ENCODE assay signal across 8 cellular contexts in the genomic region with DNA sequence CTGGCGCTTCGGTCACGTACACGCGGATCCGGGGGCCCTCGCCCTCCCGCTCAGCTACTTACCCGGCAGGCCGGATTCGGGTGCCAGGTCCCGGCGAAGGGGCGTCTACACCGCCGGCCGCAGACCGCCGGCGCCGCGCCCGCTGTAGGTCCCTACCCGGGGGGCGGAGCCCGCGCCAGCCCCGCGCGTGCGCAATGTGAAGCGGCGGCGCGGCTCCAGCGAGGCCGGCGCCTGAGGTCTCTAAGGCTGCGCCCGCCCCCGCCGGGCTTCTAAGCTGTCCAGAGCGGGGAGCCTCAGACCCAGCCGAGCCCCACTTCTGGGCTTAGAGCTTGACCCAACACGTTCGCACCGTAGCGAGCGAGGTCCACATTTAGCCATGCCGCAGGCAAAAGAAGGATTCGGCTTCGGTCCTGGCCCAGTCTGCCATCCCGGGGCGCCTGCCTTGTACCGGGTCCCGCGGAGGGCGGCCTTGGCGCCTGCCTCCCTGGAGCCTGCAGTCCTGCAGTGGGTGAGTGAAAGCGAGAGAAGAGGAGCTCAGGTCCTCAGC. TPM values are rescaled to one million over a fixed set of nuclear protein-coding genes. Genes with fewer than 3 reads are reported as not detected.
A peak's percentile ranks its signal among the peaks of the same experiment; 100 is the strongest.
DNase-seq lines count a peak whose midpoint lies in the region; ATAC-seq, FAIRE-seq and TF ChIP-seq lines count a peak whose summit lies in the region.

A gene with protein sequence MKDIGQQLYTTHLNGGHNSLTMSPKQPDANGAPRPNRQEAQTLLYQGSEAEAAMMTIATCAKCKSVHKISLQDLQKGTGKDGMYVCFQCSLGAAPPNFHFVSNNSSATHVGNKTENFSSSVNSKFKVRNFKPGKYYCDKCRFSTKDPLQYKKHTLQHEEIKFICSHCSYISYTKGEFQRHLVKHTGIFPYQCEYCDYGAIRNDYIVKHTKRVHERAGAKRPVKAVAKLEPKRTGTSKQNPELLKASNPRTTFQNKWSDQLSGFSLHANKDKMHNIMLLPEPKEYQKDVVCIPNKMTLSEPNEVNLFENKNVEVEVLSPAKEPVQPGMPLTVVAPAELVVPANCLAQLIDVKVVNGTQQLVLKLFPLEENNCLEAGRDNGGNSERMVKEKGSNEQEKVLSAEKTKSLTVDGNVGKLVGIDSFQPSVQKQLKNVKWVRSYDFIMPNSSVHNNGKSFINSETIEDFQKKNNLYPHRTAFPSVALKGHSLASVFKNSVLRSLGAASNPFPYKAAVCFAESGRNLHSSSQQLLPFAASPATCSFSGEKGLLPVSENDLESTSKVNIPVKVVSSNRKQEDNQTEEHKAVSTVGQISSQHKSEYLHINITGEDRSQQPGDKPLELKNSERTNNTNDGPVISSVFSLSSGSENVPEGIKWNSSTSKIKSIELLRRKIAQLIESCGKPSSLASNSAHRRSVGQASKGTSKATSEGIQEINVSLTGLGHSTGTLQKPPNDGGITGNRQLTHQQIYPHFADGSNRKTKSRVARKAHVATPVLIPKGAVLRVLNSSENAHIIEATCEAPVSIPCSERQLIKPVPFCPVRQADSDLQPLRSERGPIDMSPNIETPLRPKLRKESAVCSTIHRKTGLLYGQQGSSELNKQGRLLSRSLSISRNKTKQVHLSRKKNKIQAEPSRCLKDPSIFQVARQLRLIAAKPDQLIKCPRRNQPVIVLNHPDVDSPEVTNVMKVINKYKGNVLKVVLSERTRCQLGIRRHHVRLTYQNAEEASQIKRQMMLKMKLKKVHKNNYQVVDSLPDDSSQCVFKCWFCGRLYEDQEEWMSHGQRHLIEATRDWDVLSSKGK (minus strand): TSS at position 172 of the 547 bp plus-strand sequence. CDS start 11,098 bp downstream, outside the sequence.

- peaks cover 22% of the 10 kb centered on the region for H3K4me1 ChIP-seq in hepatocyte (ENCODE audit: insufficient read depth)

- peaks cover 45% of the 10 kb centered on the region for H3K79me2 ChIP-seq in hepatocyte

- H3K27ac ChIP-seq in hepatocyte: peak within 1 kb of the TSS; percentile 87

- H3K4me2 ChIP-seq in hepatocyte: peak within 1 kb of the TSS; percentile 94

- TF ChIP-seq CTCF in astrocyte of the cerebellum (IDR thresholded peaks at IDR 0.05; ENCODE audit: low read depth, low read length, missing control alignments): no peak
- no peak for TF ChIP-seq CTCF in hepatocyte (IDR thresholded peaks at IDR 0.05; ENCODE audit: poor library complexity)

- H2AFZ ChIP-seq in hepatocyte: peak within 1 kb of the TSS; percentile 99

- no peaks in the 10 kb centered on the region for H3K9me2 ChIP-seq in hepatocyte (replicated peaks; ENCODE audit: insufficient read depth)

- H3K4me3 ChIP-seq in astrocyte of the cerebellum (ENCODE audit: low read depth, low read length) (peak within 1 kb of the TSS; percentile 52), hepatocyte (peak within 1 kb of the TSS; percentile 69)

- 5% methylated on average over 54 of the region's 60 CpGs for WGBS in hepatocyte (ENCODE audit: low lambda C conversion rate, missing lambda C conversion rate)

- in situ Hi-C loops in astrocyte of the cerebellum (cut with HindIII; ENCODE audit: low sequenced_read_pairs): no loop called here

- intact Hi-C loops in sciatic nerve (cut with DNase I): no loop called here

- no peaks in the 10 kb centered on the region for H3K9me3 ChIP-seq in hepatocyte (ENCODE audit: low read depth)

- FAIRE-seq in HTR-8/SVneo (lab: Jason Lieb, UNC): no peak

- ATAC-seq in GM21360 (IDR thresholded peaks at IDR 0.05; ENCODE audit: unreplicated experiment): peak; percentile 75
- peak; percentile 89 for ATAC-seq in sciatic nerve

- no peaks in the 10 kb centered on the region for H4K20me1 ChIP-seq in hepatocyte (ENCODE audit: insufficient read depth, poor library complexity, severe bottlenecking)

- H3K36me3 ChIP-seq in hepatocyte (replicated peaks; ENCODE audit: insufficient read depth, low read depth): no peaks in the 10 kb centered on the region

- peaks cover 9% of the 10 kb centered on the region for H3K27me3 ChIP-seq in hepatocyte

- DNase-seq in DMS153 treated with DMSO at 0.1 percent for 48 hours (lab: John Stamatoyannopoulos, UW; ENCODE audit: unreplicated experiment) (peak; percentile 36), HTR-8/SVneo (ENCODE audit: insufficient read length, low spot score) (peak; percentile 67), T-helper 9 cell (peak; percentile 72), astrocyte of the cerebellum (ENCODE audit: low read depth) (peak; percentile 15), hepatocyte (ENCODE audit: low spot score) (peak; percentile 90), sciatic nerve (ENCODE audit: low spot score) (peak; percentile 75), NAMALWA (ENCODE audit: low spot score) (no peak)

RNA-seq across cellular contexts. Expression of the gene that starts here (rescaled TPM):
- total RNA-seq in hepatocyte (59.3 TPM in 2 replicates), sciatic nerve (20.3 TPM)
- 4.1 and 13.1 TPM in 2 replicates for polyA plus RNA-seq in hepatocyte
